8 cellular contexts compared by ENCODE assay signal in the genomic region with DNA sequence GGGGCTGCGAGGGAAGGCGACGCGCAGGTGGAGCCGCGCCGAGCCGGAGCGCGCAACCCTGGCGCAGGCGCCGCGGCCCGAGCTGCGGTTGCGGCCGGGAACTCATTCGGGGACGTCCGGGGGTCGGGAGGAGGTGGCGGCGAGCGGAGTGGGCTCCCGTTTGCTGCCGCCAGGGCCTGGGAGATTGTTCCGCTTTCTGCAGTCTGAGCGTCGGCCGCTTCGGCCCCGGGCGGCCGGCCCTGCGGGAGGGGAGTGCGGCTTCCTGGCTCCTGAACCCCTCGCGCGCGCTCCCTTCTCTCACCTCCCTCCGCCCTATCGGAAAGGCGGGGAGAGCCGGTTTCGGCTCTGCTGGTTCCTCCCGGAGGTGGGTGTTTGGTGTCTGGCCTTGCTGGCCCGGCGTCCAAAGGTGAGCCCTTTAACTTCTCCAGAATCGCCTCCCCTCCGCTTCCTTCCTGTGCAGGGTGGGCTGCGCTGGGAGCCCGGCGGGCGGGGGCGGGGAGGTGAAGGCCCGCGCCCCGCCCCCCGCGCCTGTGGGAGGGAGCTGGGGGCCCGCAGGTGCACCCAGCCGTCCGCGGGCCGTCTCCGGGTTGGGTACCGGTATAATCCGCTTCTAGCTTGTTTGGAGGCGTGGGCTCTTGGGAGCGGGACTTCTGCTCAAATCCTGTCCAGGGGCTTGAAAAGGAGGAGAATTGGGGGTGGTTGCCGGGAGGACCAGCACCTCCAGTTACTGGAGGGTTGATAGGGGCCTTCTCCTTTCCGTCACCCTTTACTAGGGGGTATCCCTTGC. TPM values are rescaled to one million over a fixed set of nuclear protein-coding genes. Genes with fewer than 3 reads are reported as not detected.
DNase-seq lines count a peak whose midpoint lies in the region; ATAC-seq, FAIRE-seq and TF ChIP-seq lines count a peak whose summit lies in the region.

No MANE protein-coding gene starts in this region.

- H3K27ac ChIP-seq in DOHH2 (ENCODE audit: low read depth, low read length) (peak overlapping the region; percentile 77), cardiac muscle cell (peak overlapping the region; percentile 71), prostate gland (peak overlapping the region; percentile 60 to 62)

- intact Hi-C loops in prostate gland (cut with DNase I) = no loop called here

- DNase-seq in HT1080 (ENCODE audit: low read depth) (peak; percentile 29), SIG-M5 treated with dmso at 0.1 percent for 504 hours (lab: John Stamatoyannopoulos, UW; ENCODE audit: unreplicated experiment) (peak; percentile 88), cardiac muscle cell (ENCODE audit: low read depth in 1 of 2, low spot score in 1 of 2) (peak; percentile 34 to 64), prostate gland (ENCODE audit: low spot score) (peak; percentile 8), RCC 7860 (ENCODE audit: low spot score) (no peak)
- DNase-seq in activated naive CD4-positive, alpha-beta T cell (lab: John Stamatoyannopoulos, UW) = peak; percentile 17 to 67 (median 36)

- under 1% methylated on average over 38 of the region's 73 CpGs for WGBS in prostate gland

- no peaks in the 10 kb centered on the region for H4K20me1 ChIP-seq in DOHH2 (ENCODE audit: control insufficient read depth, insufficient read depth, low read depth, low read length)

- no peak for FAIRE-seq in RCC 7860 (lab: Jason Lieb, UNC)

- peak; percentile 45 for ATAC-seq in GM21381 (IDR thresholded peaks at IDR 0.05; ENCODE audit: unreplicated experiment)

- H3K4me2 ChIP-seq in DOHH2 (ENCODE audit: low read length) = peak overlapping the region; percentile 95

- H3K4me1 ChIP-seq in DOHH2 (ENCODE audit: control insufficient read depth, low read length) (peaks cover 30% of the 10 kb centered on the region), cardiac muscle cell (ENCODE audit: low read depth) (peaks cover 8% of the 10 kb centered on the region), prostate gland (replicated peaks) (peaks cover 4% of the 10 kb centered on the region)

- no peak for TF ChIP-seq POLR2A in prostate gland (IDR thresholded peaks at IDR 0.05)

- H3K79me2 ChIP-seq in DOHH2 (ENCODE audit: control insufficient read depth, low read length) = peaks cover 24% of the 10 kb centered on the region

- TF ChIP-seq CTCF in DOHH2 (IDR thresholded peaks at IDR 0.05; ENCODE audit: low read depth, low read length, poor library complexity, severe bottlenecking) (no peak), cardiac muscle cell (IDR thresholded peaks at IDR 0.05; ENCODE audit: low read depth, low read length) (no peak), prostate gland (IDR thresholded peaks at IDR 0.05) (peak in 1 of 4 experiments; percentile 4)

- H3K9me2 ChIP-seq in DOHH2 (replicated peaks; ENCODE audit: control insufficient read depth, low read length) = no peaks in the 10 kb centered on the region

- H3K36me3 ChIP-seq in DOHH2 (ENCODE audit: control insufficient read depth, low read length) (0 out of 2 replicates have a peak, but pooled peaks cover 2% of the 10 kb centered on the region), cardiac muscle cell (no peaks in the 10 kb centered on the region), prostate gland (no peaks in the 10 kb centered on the region)

- peak overlapping the region; percentile 82 for H3K4me3 ChIP-seq in DOHH2 (ENCODE audit: low read length)
- H3K4me3 ChIP-seq in cardiac muscle cell = peak overlapping the region; percentile 95
- peak overlapping the region; percentile 81 to 83 for H3K4me3 ChIP-seq in prostate gland

- H3K27me3 ChIP-seq in DOHH2 (ENCODE audit: control insufficient read depth, low read length) (no peaks in the 10 kb centered on the region), cardiac muscle cell (no peaks in the 10 kb centered on the region), prostate gland (replicated peaks; ENCODE audit: insufficient read depth) (no peaks in the 10 kb centered on the region)

- H3K9me3 ChIP-seq in DOHH2 (ENCODE audit: control insufficient read depth, insufficient read depth, low read length) (no peaks in the 10 kb centered on the region), cardiac muscle cell (ENCODE audit: low read depth) (no peaks in the 10 kb centered on the region), prostate gland (no peaks in the 10 kb centered on the region)

- peaks cover 3% of the 10 kb centered on the region; the same call in 1 of the 2 replicates for H3F3A ChIP-seq in DOHH2 (ENCODE audit: control insufficient read depth, insufficient read depth)

RNA-seq across cellular contexts. Expression of a gene that starts 0.7 kb away (rescaled TPM):
- total RNA-seq in HT1080 (2014; rRNA removed; shearing (Covaris generic)) = 15.2 and 22.2 TPM in 2 replicates
- polyA plus RNA-seq in HT1080 (2015; cell fraction: cytosol; rRNA removed) = 18.9 and 21.7 TPM in 2 replicates
- 15.5 and 18.3 TPM in 2 replicates for polyA plus RNA-seq in HT1080 (2015; cell fraction: nucleus; rRNA removed)
- total RNA-seq in cardiac muscle cell = 10.1 and 10.7 TPM in 2 replicates
- 13.8 and 14.0 TPM in 2 replicates for polyA plus RNA-seq in cardiac muscle cell
- 10 to 100 TPM in 1 of 2 donors, 1 to 10 TPM in 1; 8.5 to 49.6 TPM for total RNA-seq in prostate gland
